ENCODE assay signal across 1 cellular context in genomic region chr21:33732038-33732437, GRCh38.
TF ChIP-seq lines count a peak whose summit lies in the region.

No MANE protein-coding gene starts in this region.

TF ChIP-seq in WTC11, 78 proteins besides CTCF, POLR2A, EP300 and RAD21 (continued from another document):
- TF ChIP-seq E2F4 (CRISPR knock-in tag; IDR thresholded peaks at IDR 0.05; ENCODE audit: borderline replicate concordance, low read depth), result no peak
